In genomic region chr13:99871249-99871898, GRCh38 we compare ENCODE assay signal across 12 cellular contexts.
A peak's percentile ranks its signal among the peaks of the same experiment; 100 is the strongest.
DNase-seq lines count a peak whose midpoint lies in the region; ATAC-seq and FAIRE-seq lines count a peak whose summit lies in the region.
"Had no signal": no experiment of that assay in that cellular context is flagged by ENCODE, and none has a peak within 500 bp of the region (broad histone marks: within the 10 kb centered on the region; RNA-seq: fewer than 3 reads in every experiment).

No MANE protein-coding gene starts in this region.

- FAIRE-seq in G401.6 (lab: Jason Lieb, UNC) (peak; percentile 98), islet of Langerhans (lab: Jason Lieb, UNC) (peak; percentile 96)

- ATAC-seq in HG03460 (IDR thresholded peaks at IDR 0.05; ENCODE audit: unreplicated experiment) = no peak
- ATAC-seq: activated CD8-positive, alpha-beta T cell treated with anti-CD3 and anti-CD28 coated beads, Interleukin-2, amount 10 ng/mL, durations not matched to agents 7 days and 5 days; SK-N-SH treated with all-trans-retinoic acid at 6 μM for 48 hours had no signal

- DNase-seq in NCI-H1417 treated with DMSO at 0.1 percent for 48 hours (lab: John Stamatoyannopoulos, UW) (peak; percentile 92), NCI-H774 (lab: John Stamatoyannopoulos, UW) (peak; percentile 37), HK-2 (ENCODE audit: unreplicated experiment) (no peak), T-helper 9 cell (no peak)
- DNase-seq in activated CD4-positive, alpha-beta T cell treated with anti-CD3 and anti-CD28 coated beads for 48 hours = no peak
- DNase-seq: activated CD8-positive, alpha-beta T cell treated with anti-CD3 and anti-CD28 coated beads, Interleukin-2, amount 10 ng/mL, durations not matched to agents 7 days and 5 days; adrenal gland; stimulated activated CD4-positive, alpha-beta T cell treated with anti-CD3 and anti-CD28 coated beads, Interleukin-1b, Interleukin-23, amount 100 ng/mL, for 48 hours had no signal

Comparison
In these comparisons a context has a peak if more than half of its experiments do, and no peak if none do; other contexts are left out.
1. DNase-seq: peak in NCI-H1417 treated with DMSO at 0.1 percent for 48 hours (single experiment) and NCI-H774 (single experiment); none in HK-2 (single experiment), activated CD4-positive, alpha-beta T cell treated with anti-CD3 and anti-CD28 coated beads for 48 hours (single experiment) and T-helper 9 cell (single experiment).